In genomic region chr11:121018746-121019145, GRCh38 we compare ENCODE assay signal across 22 cellular contexts. TPM values are rescaled to one million over a fixed set of nuclear protein-coding genes. Genes with fewer than 3 reads are reported as not detected.
DNase-seq lines count a peak whose midpoint lies in the region; ATAC-seq, FAIRE-seq and TF ChIP-seq lines count a peak whose summit lies in the region.
"Had no signal": no experiment of that assay in that cellular context is flagged by ENCODE, and none has a peak within 500 bp of the region (broad histone marks: within the 10 kb centered on the region; RNA-seq: fewer than 3 reads in every experiment).

No MANE protein-coding gene starts in this region.

- no peak for TF ChIP-seq POLR2A in GM12891 (IDR thresholded peaks at IDR 0.05; ENCODE audit: low read depth, low read length)
- TF ChIP-seq POLR2A in sigmoid colon (IDR thresholded peaks at IDR 0.05): no peak

- no peaks in the 10 kb centered on the region for H3K27me3 ChIP-seq in WERI-Rb-1 (ENCODE audit: insufficient read depth, low read depth, severe bottlenecking)
- H3K27me3 ChIP-seq in sigmoid colon: no peaks in the 10 kb centered on the region
- H3K27me3 ChIP-seq: Peyer's patch had no signal

- intact Hi-C loops in sigmoid colon (cut with DNase I): no loop called here

- peaks cover 0 to 5% (median 4%) of the 10 kb centered on the region in 4 donors for H3K4me1 ChIP-seq in sigmoid colon

- no peak overlapping the region for H3K4me3 ChIP-seq in WERI-Rb-1 (ENCODE audit: low read depth, low read length)
- no peak overlapping the region for H3K4me3 ChIP-seq in sigmoid colon
- H3K4me3 ChIP-seq: Peyer's patch had no signal

- TF ChIP-seq CTCF in WERI-Rb-1 (IDR thresholded peaks at IDR 0.05; ENCODE audit: low read depth, low read length) (no peak), sigmoid colon (IDR thresholded peaks at IDR 0.05) (no peak)

- no peak for ATAC-seq in GM18870 (IDR thresholded peaks at IDR 0.05; ENCODE audit: unreplicated experiment)
- ATAC-seq: CD8-positive, alpha-beta T cell had no signal

- FAIRE-seq in GM12891 (lab: Jason Lieb, UNC): no peak
- FAIRE-seq: H54 had no signal

- WGBS in sigmoid colon, 2 donors: 78 to 81% methylated on average over 1 of the region's 1 CpG

- no peaks in the 10 kb centered on the region for H3K9me3 ChIP-seq in WERI-Rb-1 (ENCODE audit: severe bottlenecking)
- H3K9me3 ChIP-seq in sigmoid colon: no peaks in the 10 kb centered on the region
- H3K9me3 ChIP-seq: Peyer's patch had no signal

- TF ChIP-seq EP300 in sigmoid colon (IDR thresholded peaks at IDR 0.05): no peak

- H3K36me3 ChIP-seq in WERI-Rb-1 (no peaks in the 10 kb centered on the region), sigmoid colon (no peaks in the 10 kb centered on the region)
- H3K36me3 ChIP-seq: Peyer's patch had no signal

- H3K27ac ChIP-seq in WERI-Rb-1 (peak overlapping the region; percentile 31; the same call in 1 of the 2 replicates), sigmoid colon (no peak overlapping the region)
- H3K27ac ChIP-seq: Peyer's patch had no signal

- peak; percentile 27 for DNase-seq in NCI-H1092 treated with DMSO at 0.1 percent for 48 hours (lab: John Stamatoyannopoulos, UW)
- no peak for DNase-seq in NCI-H1092 (lab: John Stamatoyannopoulos, UW)
- DNase-seq in NCI-H1417 treated with DMSO at 0.1 percent for 48 hours (lab: John Stamatoyannopoulos, UW): peak; percentile 7
- peak; percentile 73 for DNase-seq in NCI-H524 treated with DMSO at 0.1 percent for 48 hours (lab: John Stamatoyannopoulos, UW)
- DNase-seq in WERI-Rb-1: peak; percentile 27
- no peak for DNase-seq in GM12891 (ENCODE audit: insufficient read length, low spot score)
- no peak for DNase-seq in sigmoid colon
- DNase-seq: 8988T; C1 segment of cervical spinal cord; CD8-positive, alpha-beta T cell; EL; GF-D8; Karpas-422; MV-4-11; NCI-H1436; NCI-H2029 treated with DMSO at 0.1 percent for 48 hours; NCI-H226; NCI-H510A treated with DMSO at 0.1 percent for 48 hours; Peyer's patch; T-helper 9 cell had no signal

TF ChIP-seq in GM12891, 5 proteins besides CTCF, POLR2A, EP300 and RAD21:
- no peak for TF ChIP-seq POU2F2 (IDR thresholded peaks at IDR 0.05; ENCODE audit: low read depth, low read length)
- no peak for TF ChIP-seq SPI1 (IDR thresholded peaks at IDR 0.05; ENCODE audit: low read depth, low read length)

RNA-seq across cellular contexts. Expression of gene TBCEL, which starts 5.2 kb away (rescaled TPM):
- polyA plus RNA-seq in GM12891 (2012; ENCODE audit: low read depth, missing spikeins): 3.5 TPM
- 10 to 100 TPM; 22.4 to 53.3 (median 39.0) TPM for total RNA-seq in sigmoid colon
- polyA plus RNA-seq in sigmoid colon: 1 to 10 TPM; 4.2 to 4.8 (median 4.4) TPM

Comparison
In these comparisons a context has a peak if more than half of its experiments do, and no peak if none do; other contexts are left out.
1. DNase-seq: peak in NCI-H1092 treated with DMSO at 0.1 percent for 48 hours (single experiment), NCI-H1417 treated with DMSO at 0.1 percent for 48 hours (single experiment), NCI-H524 treated with DMSO at 0.1 percent for 48 hours (single experiment) and WERI-Rb-1 (single experiment); none in NCI-H1092 (single experiment), GM12891 (single experiment) and sigmoid colon (single experiment).